In genomic region chr1:3078421-3078820, GRCh38 we compare ENCODE assay signal across 1 cellular context.
TF ChIP-seq lines count a peak whose summit lies in the region.

No MANE protein-coding gene starts in this region.

TF ChIP-seq in GM23338, 12 proteins besides CTCF, POLR2A, EP300 and RAD21:
- no peak for TF ChIP-seq ZNF462 (CRISPR knock-in tag; IDR thresholded peaks at IDR 0.05)
- no peak for TF ChIP-seq ETS1 (IDR thresholded peaks at IDR 0.05)
- no peak for TF ChIP-seq CREB1 (CRISPR knock-in tag; IDR thresholded peaks at IDR 0.05; ENCODE audit: low read depth)
- no peak for TF ChIP-seq ZNF114 (CRISPR knock-in tag; IDR thresholded peaks at IDR 0.05)
- TF ChIP-seq STAT1 (IDR thresholded peaks at IDR 0.05; ENCODE audit: unreplicated experiment): no peak
- no peak for TF ChIP-seq EZH2 (IDR thresholded peaks at IDR 0.05; ENCODE audit: low read depth, unreplicated experiment)
- TF ChIP-seq EZH2phosphoT487 (IDR thresholded peaks at IDR 0.05; ENCODE audit: unreplicated experiment): no peak
- no peak for TF ChIP-seq NANOG (IDR thresholded peaks at IDR 0.05; ENCODE audit: borderline replicate concordance)
- no peak for TF ChIP-seq ZNF331 (CRISPR knock-in tag; IDR thresholded peaks at IDR 0.05; ENCODE audit: low read depth)
- TF ChIP-seq JUNB (IDR thresholded peaks at IDR 0.05; ENCODE audit: unreplicated experiment): no peak
- no peak for TF ChIP-seq POLR2AphosphoS5 (IDR thresholded peaks at IDR 0.05; ENCODE audit: low read depth)
- no peak for TF ChIP-seq REST (IDR thresholded peaks at IDR 0.05; ENCODE audit: unreplicated experiment)
